17 cellular contexts compared by ENCODE assay signal in genomic region chr2:101930019-101930418, GRCh38.
DNase-seq lines count a peak whose midpoint lies in the region; ATAC-seq and TF ChIP-seq lines count a peak whose summit lies in the region.
"Had no signal": no experiment of that assay in that cellular context is flagged by ENCODE, and none has a peak within 500 bp of the region (broad histone marks: within the 10 kb centered on the region; RNA-seq: fewer than 3 reads in every experiment).

No MANE protein-coding gene starts in this region.

- ATAC-seq in activated CD8-positive, alpha-beta T cell treated with anti-CD3 and anti-CD28 coated beads for 36 hours: no peak
- no peak for ATAC-seq in HG03135 (IDR thresholded peaks at IDR 0.05; ENCODE audit: unreplicated experiment)
- ATAC-seq: CD8-positive, alpha-beta T cell had no signal

- no peak overlapping the region for H3K4ac ChIP-seq in neuronal stem cell (ENCODE audit: low read length)

- H3K9me3 Mint-ChIP-seq in activated CD8-positive, alpha-beta T cell treated with anti-CD3 and anti-CD28 coated beads for 36 hours: peaks cover 15% of the 10 kb centered on the region

- H3K36me3 ChIP-seq in neuronal stem cell (replicated peaks in 1 of 2; ENCODE audit: control insufficient read depth in 2 of 2, insufficient read depth in 2 of 2, low read length in 2 of 2): no peaks in the 10 kb centered on the region

- CTCF ChIA-PET in activated CD8-positive, alpha-beta T cell treated with anti-CD3 and anti-CD28 coated beads for 36 hours (lab: Charles Lee): no interaction called here

- H3K14ac ChIP-seq in neuronal stem cell (ENCODE audit: low read length): no peak overlapping the region

- no peak overlapping the region for H3K4me3 ChIP-seq in LNCaP clone FGC (ENCODE audit: low read depth, low read length)
- no peak overlapping the region for H3K4me3 ChIP-seq in neuronal stem cell (ENCODE audit: low read length in 2 of 2)

- DNase-seq in LNCaP clone FGC (ENCODE audit: low read depth) (peak; percentile 35), NCI-H1105 treated with DMSO at 0.1 percent for 48 hours (lab: John Stamatoyannopoulos, UW) (peak; percentile 14), iPS-NIHi11 (ENCODE audit: low spot score) (peak; percentile 25), neuronal stem cell (ENCODE audit: low spot score) (no peak), NCI-H774 (lab: John Stamatoyannopoulos, UW) (no peak)
- no peak for DNase-seq in activated CD8-positive, alpha-beta T cell treated with anti-CD3 and anti-CD28 coated beads for 36 hours
- DNase-seq: CD8-positive, alpha-beta T cell; COR-L47; DMS153; DMS79 treated with DMSO at 0.1 percent for 48 hours; EL; HCEC 1CT; HFFc6 had no signal

- no peak overlapping the region for H3K27ac ChIP-seq in neuronal stem cell (replicated peaks; ENCODE audit: low read length)
- H3K27ac ChIP-seq: C4-2B had no signal

- peaks cover 4% of the 10 kb centered on the region for H3K27me3 Mint-ChIP-seq in activated CD8-positive, alpha-beta T cell treated with anti-CD3 and anti-CD28 coated beads for 36 hours

- no peak overlapping the region for H2BK12ac ChIP-seq in neuronal stem cell (ENCODE audit: low read length)

- H4K91ac ChIP-seq in neuronal stem cell (ENCODE audit: low read depth, low read length, poor library complexity): no peak overlapping the region

- no peak overlapping the region for H2AK5ac ChIP-seq in neuronal stem cell (ENCODE audit: low read depth, low read length)

- H3K27me3 ChIP-seq in neuronal stem cell (ENCODE audit: control insufficient read depth in 3 of 3, insufficient read depth in 3 of 3, low read depth in 1 of 3, low read length in 3 of 3): no peaks in the 10 kb centered on the region

- H2BK120ac ChIP-seq in neuronal stem cell (ENCODE audit: low read depth, low read length): no peak overlapping the region

- no peak overlapping the region for H3K18ac ChIP-seq in neuronal stem cell (ENCODE audit: low read length)

- H4K8ac ChIP-seq in neuronal stem cell (ENCODE audit: low read depth, low read length): no peak overlapping the region

- WGBS in neuronal stem cell (ENCODE audit: extremely low coverage in 2 of 2, insufficient read length in 2 of 2, insufficient replicate concordance in 1 of 2), 2 donors: no CpG with 5 or more reads among the region's 3 CpGs

- no peaks in the 10 kb centered on the region for H3K4me1 ChIP-seq in neuronal stem cell (ENCODE audit: control insufficient read depth in 2 of 2, insufficient read depth in 1 of 2, low read depth in 1 of 2, low read length in 2 of 2)

- H3K4me1 Mint-ChIP-seq in activated CD8-positive, alpha-beta T cell treated with anti-CD3 and anti-CD28 coated beads for 36 hours (ENCODE audit: low read depth): no peaks in the 10 kb centered on the region
- H3K4me1 Mint-ChIP-seq: B cell, IgD-negative memory B cell had no signal

- no peak overlapping the region for H2BK5ac ChIP-seq in neuronal stem cell (ENCODE audit: low read length)

- POLR2A ChIA-PET in activated CD8-positive, alpha-beta T cell treated with anti-CD3 and anti-CD28 coated beads for 36 hours (lab: Charles Lee): no interaction called here

- peaks cover 3% of the 10 kb centered on the region for H3K36me3 Mint-ChIP-seq in activated CD8-positive, alpha-beta T cell treated with anti-CD3 and anti-CD28 coated beads for 36 hours (ENCODE audit: low read depth)

- H3K79me1 ChIP-seq in neuronal stem cell (ENCODE audit: low read depth, low read length): no peaks in the 10 kb centered on the region

- intact Hi-C loops in activated CD8-positive, alpha-beta T cell treated with anti-CD3 and anti-CD28 coated beads for 36 hours (cut with micrococcal nuclease): no loop called here

- no peak overlapping the region for H2BK15ac ChIP-seq in neuronal stem cell (ENCODE audit: low read length)

- H3K4me3 Mint-ChIP-seq in activated CD8-positive, alpha-beta T cell treated with anti-CD3 and anti-CD28 coated beads for 36 hours: no peak overlapping the region
- H3K4me3 Mint-ChIP-seq: B cell; CD8-positive, alpha-beta T cell; HFFc6; IgD-negative memory B cell had no signal

- no peak overlapping the region for H3K27ac Mint-ChIP-seq in activated CD8-positive, alpha-beta T cell treated with anti-CD3 and anti-CD28 coated beads for 36 hours
- H3K27ac Mint-ChIP-seq: B cell; CD8-positive, alpha-beta T cell; HFFc6; IgD-negative memory B cell had no signal

- H3K9ac ChIP-seq in neuronal stem cell (ENCODE audit: low read depth, low read length, poor library complexity): peak overlapping the region; percentile 65

- H3K9me3 ChIP-seq in neuronal stem cell (replicated peaks in 1 of 2; ENCODE audit: control insufficient read depth in 2 of 2, insufficient read depth in 1 of 2, low read depth in 1 of 2, low read length in 2 of 2): peaks cover 0 to 5% of the 10 kb centered on the region in 2 donors

- H3K23ac ChIP-seq in neuronal stem cell (ENCODE audit: low read depth, low read length, poor library complexity): no peak overlapping the region

- H3K4me2 ChIP-seq in neuronal stem cell (ENCODE audit: insufficient read depth, low read length, poor library complexity, severe bottlenecking): no peak overlapping the region

- H2AFZ ChIP-seq in neuronal stem cell (ENCODE audit: low read length): no peak overlapping the region

- no peak for TF ChIP-seq CTCF in LNCaP clone FGC (IDR thresholded peaks at IDR 0.05; ENCODE audit: control insufficient read depth, extremely low read depth, insufficient read depth)
- TF ChIP-seq CTCF in activated CD8-positive, alpha-beta T cell treated with anti-CD3 and anti-CD28 coated beads for 36 hours (IDR thresholded peaks at IDR 0.05): no peak

Comparison
In these comparisons a context has a peak if more than half of its experiments do, and no peak if none do; other contexts are left out.
1. DNase-seq: peak in LNCaP clone FGC (single experiment), NCI-H1105 treated with DMSO at 0.1 percent for 48 hours (single experiment) and iPS-NIHi11 (single experiment); none in neuronal stem cell (single experiment), NCI-H774 (single experiment) and activated CD8-positive, alpha-beta T cell treated with anti-CD3 and anti-CD28 coated beads for 36 hours (single experiment).